In the genomic region with DNA sequence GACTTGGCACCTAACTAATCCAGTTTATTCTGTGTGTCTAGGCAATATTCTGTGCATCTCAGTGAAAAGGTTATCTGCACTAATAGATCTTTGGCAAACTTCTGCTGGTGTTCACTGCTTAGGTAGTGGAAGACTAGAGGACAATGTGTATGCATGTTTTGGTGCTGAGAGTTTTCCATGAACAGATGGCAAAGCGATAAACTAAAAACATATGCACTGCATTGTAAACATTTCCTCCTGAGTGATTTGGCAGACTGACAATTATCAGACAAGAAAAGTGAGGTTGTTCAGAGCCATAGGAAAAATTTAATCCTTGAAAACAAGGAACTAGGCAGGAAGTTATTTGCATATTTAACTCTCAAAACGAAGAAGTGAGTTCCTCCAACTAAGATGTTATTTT, we compare ENCODE assay signal across 15 cellular contexts.
DNase-seq lines count a peak whose midpoint lies in the region; ATAC-seq, FAIRE-seq and TF ChIP-seq lines count a peak whose summit lies in the region.
"Had no signal": no experiment of that assay in that cellular context is flagged by ENCODE, and none has a peak within 500 bp of the region (broad histone marks: within the 10 kb centered on the region; RNA-seq: fewer than 3 reads in every experiment).

No MANE protein-coding gene starts in this region.

- no peak overlapping the region for H3K27ac ChIP-seq in mesenchymal stem cell (ENCODE audit: low read length, poor library complexity, severe bottlenecking)
- H3K27ac ChIP-seq in GM23338 (ENCODE audit: low read depth), result no peak overlapping the region
- no peak overlapping the region for H3K27ac ChIP-seq in coronary artery
- no peak overlapping the region for H3K27ac ChIP-seq in OCI-LY7 (ENCODE audit: low read depth, low read length, poor library complexity, severe bottlenecking)
- H3K27ac ChIP-seq: spleen had no signal

- no peak overlapping the region for H3K27ac Mint-ChIP-seq in natural killer cell treated with Interleukin-12 subunit alpha and Interleukin-12 subunit beta and Interleukin-15 and Interleukin-18, amount 100 ng/mL, for 72 hours
- H3K27ac Mint-ChIP-seq in GM23338, result no peak overlapping the region

- H3F3A ChIP-seq in GM23338 (replicated peaks; ENCODE audit: low read depth), result no peaks in the 10 kb centered on the region

- H3K4me1 ChIP-seq in mesenchymal stem cell (ENCODE audit: control insufficient read depth, insufficient read depth, low read depth, low read length) (no peaks in the 10 kb centered on the region), GM23338 (ENCODE audit: insufficient read depth) (no peaks in the 10 kb centered on the region), OCI-LY7 (ENCODE audit: insufficient read depth, low read length, poor library complexity, severe bottlenecking) (no peaks in the 10 kb centered on the region)
- H3K4me1 ChIP-seq: spleen had no signal

- H3K14ac ChIP-seq in mesenchymal stem cell (ENCODE audit: low read length in 2 of 2), result no peak overlapping the region

- H3K9me3 ChIP-seq in mesenchymal stem cell (ENCODE audit: control insufficient read depth, low read length) (no peaks in the 10 kb centered on the region), OCI-LY7 (ENCODE audit: low read length) (no peaks in the 10 kb centered on the region)
- H3K9me3 ChIP-seq: heart right ventricle had no signal

- no peaks in the 10 kb centered on the region for H3K4me1 Mint-ChIP-seq in natural killer cell treated with Interleukin-12 subunit alpha and Interleukin-12 subunit beta and Interleukin-15 and Interleukin-18, amount 100 ng/mL, for 72 hours (ENCODE audit: low read depth in 2 of 2)
- no peaks in the 10 kb centered on the region; the same call in 2 of the 3 replicates for H3K4me1 Mint-ChIP-seq in GM23338

- H2AK5ac ChIP-seq in mesenchymal stem cell (ENCODE audit: low read length, severe bottlenecking), result no peak overlapping the region

- no peak overlapping the region for H2BK5ac ChIP-seq in mesenchymal stem cell (ENCODE audit: low read depth, low read length, poor library complexity, severe bottlenecking)

- H4K20me1 ChIP-seq in GM23338 (replicated peaks; ENCODE audit: insufficient read depth) (no peaks in the 10 kb centered on the region), OCI-LY7 (ENCODE audit: insufficient read depth, low read length) (no peaks in the 10 kb centered on the region)

- CTCF ChIA-PET in OCI-LY7 (lab: Charles Lee; ENCODE audit: unreplicated experiment), result no interaction called here

- no peaks in the 10 kb centered on the region for H3K36me3 ChIP-seq in bronchial epithelial cell (ENCODE audit: control insufficient read depth, insufficient read depth, low read length)
- no peaks in the 10 kb centered on the region for H3K36me3 ChIP-seq in mesenchymal stem cell (ENCODE audit: control insufficient read depth in 1 of 2, insufficient read depth in 2 of 2, low read depth in 1 of 2, low read length in 2 of 2)
- no peaks in the 10 kb centered on the region for H3K36me3 ChIP-seq in GM23338 (ENCODE audit: insufficient read depth)
- H3K36me3 ChIP-seq in OCI-LY7 (ENCODE audit: insufficient read depth, low read length), result no peaks in the 10 kb centered on the region
- H3K36me3 ChIP-seq: heart right ventricle, spleen had no signal

- H3K4me3 ChIP-seq in bronchial epithelial cell (ENCODE audit: low read depth, low read length) (no peak overlapping the region), mesenchymal stem cell (ENCODE audit: insufficient read depth in 1 of 2, low read depth in 1 of 2, low read length in 2 of 2) (no peak overlapping the region), GM23338 (no peak overlapping the region), coronary artery (no peak overlapping the region), OCI-LY7 (ENCODE audit: low read depth, low read length, poor library complexity, severe bottlenecking) (no peak overlapping the region)
- H3K4me3 ChIP-seq: heart right ventricle, spleen had no signal

- DNase-seq in EH (ENCODE audit: low read depth) (peak; percentile 76), NCI-H2171 treated with DMSO at 0.1 percent for 48 hours (lab: John Stamatoyannopoulos, UW) (peak; percentile 97), bronchial epithelial cell (ENCODE audit: low read depth) (peak; percentile 22), mesenchymal stem cell (peak; percentile 77), GM23338 (ENCODE audit: low spot score) (no peak), coronary artery (ENCODE audit: low spot score) (no peak), OCI-LY7 (ENCODE audit: low spot score) (no peak)
- no peak for DNase-seq in natural killer cell treated with Interleukin-12 subunit alpha and Interleukin-12 subunit beta and Interleukin-15 and Interleukin-18, amount 100 ng/mL, for 72 hours (ENCODE audit: low spot score)
- DNase-seq: central memory CD4-positive, alpha-beta T cell; DMS79 treated with DMSO at 0.1 percent for 48 hours; heart right ventricle; NCI-H187; spleen had no signal

- intact Hi-C loops in OCI-LY7 (cut with micrococcal nuclease; ENCODE audit: unreplicated experiment), result no loop called here

- no peak overlapping the region for H2BK120ac ChIP-seq in mesenchymal stem cell (ENCODE audit: low read depth, low read length)

- no peaks in the 10 kb centered on the region for H3K27me3 ChIP-seq in bronchial epithelial cell (ENCODE audit: control insufficient read depth, insufficient read depth, low read length)
- no peaks in the 10 kb centered on the region for H3K27me3 ChIP-seq in mesenchymal stem cell (ENCODE audit: control insufficient read depth in 1 of 2, insufficient read depth in 1 of 2, low read length in 2 of 2)
- no peaks in the 10 kb centered on the region for H3K27me3 ChIP-seq in GM23338 (ENCODE audit: insufficient read depth)

- H2BK12ac ChIP-seq in mesenchymal stem cell (ENCODE audit: low read length in 2 of 2), result no peak overlapping the region

- no peak overlapping the region for H3K23ac ChIP-seq in mesenchymal stem cell (ENCODE audit: low read length in 2 of 2)

- BruUV-seq in OCI-LY7 (replicated peaks; lab: Mats Ljungman, UMichigan), result no TSS peak

- H4K91ac ChIP-seq in mesenchymal stem cell (ENCODE audit: low read length), result no peak overlapping the region

- no peak overlapping the region for H2BK15ac ChIP-seq in mesenchymal stem cell (ENCODE audit: low read depth, poor library complexity, severe bottlenecking)

- H3K4me3 Mint-ChIP-seq in natural killer cell treated with Interleukin-12 subunit alpha and Interleukin-12 subunit beta and Interleukin-15 and Interleukin-18, amount 100 ng/mL, for 72 hours, result no peak overlapping the region
- no peak overlapping the region for H3K4me3 Mint-ChIP-seq in GM23338

- TF ChIP-seq CTCF in bronchial epithelial cell (IDR thresholded peaks at IDR 0.05; ENCODE audit: insufficient read depth, low read length, severe bottlenecking) (no peak), GM23338 (conservative IDR thresholded peaks at IDR 0.05; ENCODE audit: low read depth in 2 of 2) (no peak), coronary artery (IDR thresholded peaks at IDR 0.05) (no peak), OCI-LY7 (conservative IDR thresholded peaks at IDR 0.05; ENCODE audit: low read length) (no peak)

- POLR2A ChIA-PET in OCI-LY7 (lab: Charles Lee), result interaction anchor here (0.5 kb wide), 1 partner anchor 697 kb away, joined by 3 read pairs; no protein-coding TSS in a partner anchor

- no peaks in the 10 kb centered on the region for H3K79me1 ChIP-seq in mesenchymal stem cell (replicated peaks; ENCODE audit: low read length, poor library complexity, severe bottlenecking)

- H3K4me2 ChIP-seq in mesenchymal stem cell (ENCODE audit: low read length, poor library complexity, severe bottlenecking), result no peak overlapping the region
- H3K4me2 ChIP-seq in GM23338, result no peak overlapping the region
- H3K4me2 ChIP-seq in OCI-LY7 (ENCODE audit: low read length), result no peak overlapping the region

- no peak overlapping the region for H3K4ac ChIP-seq in mesenchymal stem cell (ENCODE audit: low read depth in 1 of 2, low read length in 2 of 2)

- peaks cover 0 to 16% of the 10 kb centered on the region in 2 donors for H3K27me3 Mint-ChIP-seq in natural killer cell treated with Interleukin-12 subunit alpha and Interleukin-12 subunit beta and Interleukin-15 and Interleukin-18, amount 100 ng/mL, for 72 hours
- peaks cover 3% of the 10 kb centered on the region for H3K27me3 Mint-ChIP-seq in GM23338 (ENCODE audit: insufficient read depth, low read depth, poor library complexity)

- H3K9me3 Mint-ChIP-seq in natural killer cell treated with Interleukin-12 subunit alpha and Interleukin-12 subunit beta and Interleukin-15 and Interleukin-18, amount 100 ng/mL, for 72 hours, result no peaks in the 10 kb centered on the region
- H3K9me3 Mint-ChIP-seq in GM23338, result no peaks in the 10 kb centered on the region

- no peak for FAIRE-seq in bronchial epithelial cell (lab: Jason Lieb, UNC)

- no peak overlapping the region for H3K18ac ChIP-seq in mesenchymal stem cell (ENCODE audit: low read depth in 1 of 2, low read length in 2 of 2)

- no peak overlapping the region for H3K9ac ChIP-seq in mesenchymal stem cell (ENCODE audit: low read length)

- WGBS in mesenchymal stem cell, result no CpG with 5 or more reads among the region's 2 CpGs

- H3K9me2 ChIP-seq in GM23338 (ENCODE audit: insufficient read depth) (peaks cover 7% of the 10 kb centered on the region), OCI-LY7 (ENCODE audit: insufficient read depth, low read length) (no peaks in the 10 kb centered on the region)

- H2AFZ ChIP-seq in mesenchymal stem cell (ENCODE audit: low read depth, low read length), result no peak overlapping the region
- H2AFZ ChIP-seq in GM23338, result no peak overlapping the region
- H2AFZ ChIP-seq in OCI-LY7 (ENCODE audit: low read length), result no peak overlapping the region

- H4K8ac ChIP-seq in mesenchymal stem cell (ENCODE audit: low read length), result no peak overlapping the region

- no peaks in the 10 kb centered on the region for H3K36me3 Mint-ChIP-seq in natural killer cell treated with Interleukin-12 subunit alpha and Interleukin-12 subunit beta and Interleukin-15 and Interleukin-18, amount 100 ng/mL, for 72 hours
- H3K36me3 Mint-ChIP-seq in GM23338 (ENCODE audit: low read depth), result no peaks in the 10 kb centered on the region

- H3K79me2 ChIP-seq in GM23338 (replicated peaks; ENCODE audit: insufficient read depth) (no peaks in the 10 kb centered on the region), OCI-LY7 (ENCODE audit: insufficient read depth, low read depth, low read length) (no peaks in the 10 kb centered on the region)

- no peak for ATAC-seq in natural killer cell treated with Interleukin-12 subunit alpha and Interleukin-12 subunit beta and Interleukin-15 and Interleukin-18, amount 100 ng/mL, for 72 hours
- no peak for ATAC-seq in GM23338
- ATAC-seq: activated CD4-positive, CD25-positive, alpha-beta regulatory T cell treated with anti-CD3 and anti-CD28 coated beads, Interleukin-2, amount 50 U/mL, for 24 hours; Right ventricle myocardium inferior had no signal

TF ChIP-seq in GM23338, 12 proteins besides CTCF, POLR2A, EP300 and RAD21 (continues in another document):
- TF ChIP-seq NANOG (IDR thresholded peaks at IDR 0.05; ENCODE audit: borderline replicate concordance), result no peak
- no peak for TF ChIP-seq JUNB (IDR thresholded peaks at IDR 0.05; ENCODE audit: unreplicated experiment)
- TF ChIP-seq POLR2AphosphoS5 (IDR thresholded peaks at IDR 0.05; ENCODE audit: low read depth), result no peak

Comparison
In these comparisons a context has a peak if more than half of its experiments do, and no peak if none do; other contexts are left out.
1. DNase-seq: peak in EH (single experiment), NCI-H2171 treated with DMSO at 0.1 percent for 48 hours (single experiment), bronchial epithelial cell (single experiment) and mesenchymal stem cell (single experiment); none in natural killer cell treated with Interleukin-12 subunit alpha and Interleukin-12 subunit beta and Interleukin-15 and Interleukin-18, amount 100 ng/mL, for 72 hours (single experiment), GM23338 (single experiment), coronary artery (single experiment) and OCI-LY7 (single experiment).